ENCODE assay signal across 23 cellular contexts in genomic region chr1:97351846-97352245, GRCh38.
"Had no signal": no experiment of that assay in that cellular context is flagged by ENCODE, and none has a peak within 500 bp of the region (broad histone marks: within the 10 kb centered on the region; RNA-seq: fewer than 3 reads in every experiment).

No MANE protein-coding gene starts in this region.

- H3K9ac ChIP-seq: SK-N-SH had no signal

- H3K36me3 ChIP-seq: Peyer's patch, SJCRH30 had no signal

- H3K27me3 ChIP-seq: Peyer's patch, SJCRH30 had no signal

- DNase-seq: activated CD4-positive, alpha-beta T cell treated with anti-CD3 and anti-CD28 coated beads for 48 hours; activated CD4-positive, alpha-beta T cell treated with anti-CD3 and anti-CD28 coated beads, Interleukin-2, amount 50 U/mL, for 4 hours; activated CD4-positive, CD25-positive, alpha-beta regulatory T cell treated with anti-CD3 and anti-CD28 coated beads, Interleukin-2, amount 50 U/mL, for 72 hours; activated CD8-positive, alpha-beta memory T cell treated with anti-CD3 and anti-CD28 coated beads, Interleukin-2, amount 50 U/mL, for 48 hours; activated CD8-positive, alpha-beta T cell treated with anti-CD3 and anti-CD28 coated beads, Interleukin-2, amount 10 ng/mL, durations not matched to agents 7 days and 5 days; activated naive CD4-positive, alpha-beta T cell treated with anti-CD3 and anti-CD28 coated beads, Interleukin-2, amount 50 U/mL, for 16 hours; activated naive CD8-positive, alpha-beta T cell treated with anti-CD3 and anti-CD28 coated beads, Interleukin-2, amount 10 ng/mL, durations not matched to agents 7 days and 5 days; activated T-cell treated with anti-CD3 and anti-CD28 coated beads, Interleukin-2, amount 50 U/mL, for 1 hour; aorta; NCI-H146; NCI-H187 treated with DMSO at 0.1 percent for 48 hours; NCI-H2171; NCI-H2227 treated with DMSO at 0.1 percent for 48 hours; NCI-H526; NCI-H774; OCI-M1; Peyer's patch; Right ventricle myocardium superior; SJCRH30; SK-N-SH; T-helper 1 cell had no signal

- H3K27ac Mint-ChIP-seq: activated CD8-positive, alpha-beta T cell treated with anti-CD3 and anti-CD28 coated beads, Interleukin-2, amount 10 ng/mL, durations not matched to agents 7 days and 5 days; activated naive CD8-positive, alpha-beta T cell treated with anti-CD3 and anti-CD28 coated beads, Interleukin-2, amount 10 ng/mL, durations not matched to agents 7 days and 5 days had no signal

- ATAC-seq: activated CD8-positive, alpha-beta T cell treated with anti-CD3 and anti-CD28 coated beads, Interleukin-2, amount 10 ng/mL, durations not matched to agents 7 days and 5 days had no signal

- H3K4me1 Mint-ChIP-seq: activated naive CD8-positive, alpha-beta T cell treated with anti-CD3 and anti-CD28 coated beads, Interleukin-2, amount 10 ng/mL, durations not matched to agents 7 days and 5 days; central memory CD8-positive, alpha-beta T cell had no signal

- H3K4me2 ChIP-seq: SK-N-SH had no signal

- H3K27ac ChIP-seq: Peyer's patch, RWPE1, SJCRH30 had no signal

- H3K4me1 ChIP-seq: Peyer's patch, SJCRH30 had no signal

- H3K9me3 ChIP-seq: Peyer's patch, SJCRH30, SK-N-SH had no signal

- H3K4me3 Mint-ChIP-seq: activated CD8-positive, alpha-beta T cell treated with anti-CD3 and anti-CD28 coated beads, Interleukin-2, amount 10 ng/mL, durations not matched to agents 7 days and 5 days; activated naive CD8-positive, alpha-beta T cell treated with anti-CD3 and anti-CD28 coated beads, Interleukin-2, amount 10 ng/mL, durations not matched to agents 7 days and 5 days; central memory CD8-positive, alpha-beta T cell had no signal

- H3K9me3 Mint-ChIP-seq: activated naive CD8-positive, alpha-beta T cell treated with anti-CD3 and anti-CD28 coated beads, Interleukin-2, amount 10 ng/mL, durations not matched to agents 7 days and 5 days; central memory CD8-positive, alpha-beta T cell had no signal

- H3K4me3 ChIP-seq: Peyer's patch, SJCRH30 had no signal

- H3K27me3 Mint-ChIP-seq: activated naive CD8-positive, alpha-beta T cell treated with anti-CD3 and anti-CD28 coated beads, Interleukin-2, amount 10 ng/mL, durations not matched to agents 7 days and 5 days; central memory CD8-positive, alpha-beta T cell had no signal
